ENCODE assay signal across 8 cellular contexts in the genomic region with DNA sequence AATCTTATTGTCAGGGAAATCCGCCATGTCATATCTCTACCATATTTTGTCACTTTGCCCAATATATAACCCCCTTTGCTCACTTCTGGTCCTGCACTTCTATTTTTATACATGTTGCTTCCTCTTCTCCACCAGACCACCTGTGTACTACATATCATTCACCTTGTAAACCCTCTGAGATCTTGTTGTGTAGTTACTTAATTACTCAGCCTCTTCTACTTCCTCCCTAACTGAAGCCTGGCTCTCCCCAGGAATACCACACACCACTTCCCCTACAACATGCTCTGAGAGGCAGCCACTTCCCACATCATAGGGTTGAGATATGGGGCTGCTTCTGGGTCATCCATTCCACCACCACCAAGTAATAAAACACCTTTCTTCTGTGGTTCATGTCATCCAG.
A peak's percentile ranks its signal among the peaks of the same experiment; 100 is the strongest.
DNase-seq lines count a peak whose midpoint lies in the region; ATAC-seq and TF ChIP-seq lines count a peak whose summit lies in the region.

No MANE protein-coding gene starts in this region.

- no peak overlapping the region for H3K4me3 Mint-ChIP-seq in activated naive CD8-positive, alpha-beta T cell treated with anti-CD3 and anti-CD28 coated beads, Interleukin-2, amount 50 U/mL, for 24 hours

- H3K9me3 Mint-ChIP-seq in activated naive CD8-positive, alpha-beta T cell treated with anti-CD3 and anti-CD28 coated beads, Interleukin-2, amount 50 U/mL, for 24 hours: no peaks in the 10 kb centered on the region

- ATAC-seq in HG03558 (IDR thresholded peaks at IDR 0.05; ENCODE audit: extremely low read depth, unreplicated experiment): peak; percentile 69
- peak; percentile 75 for ATAC-seq in activated naive CD8-positive, alpha-beta T cell treated with anti-CD3 and anti-CD28 coated beads, Interleukin-2, amount 50 U/mL, for 24 hours
- no peak for ATAC-seq in GM19324 (IDR thresholded peaks at IDR 0.05; ENCODE audit: low FRiP score, unreplicated experiment)

- DNase-seq in GM12864 (ENCODE audit: low read depth) (peak; percentile 73), GM20000 (ENCODE audit: low spot score) (peak; percentile 56), HCEC 1CT (no peak), NCI-H226 (no peak)
- DNase-seq in activated naive CD8-positive, alpha-beta T cell treated with anti-CD3 and anti-CD28 coated beads, Interleukin-2, amount 50 U/mL, for 24 hours: no peak
- no peak for DNase-seq in effector CD8-positive, alpha-beta T cell (lab: John Stamatoyannopoulos, UW)

- peaks cover 20% of the 10 kb centered on the region for H3K36me3 Mint-ChIP-seq in activated naive CD8-positive, alpha-beta T cell treated with anti-CD3 and anti-CD28 coated beads, Interleukin-2, amount 50 U/mL, for 24 hours (ENCODE audit: low read depth)

- H3K27ac Mint-ChIP-seq in activated naive CD8-positive, alpha-beta T cell treated with anti-CD3 and anti-CD28 coated beads, Interleukin-2, amount 50 U/mL, for 24 hours: no peak overlapping the region

- TF ChIP-seq CTCF in GM12864 (IDR thresholded peaks at IDR 0.05; ENCODE audit: low read depth, low read length, missing control alignments) (no peak), GM20000 (IDR thresholded peaks at IDR 0.05; ENCODE audit: extremely low read depth, missing control alignments) (no peak)

- no peak overlapping the region for H3K4me3 ChIP-seq in GM12864 (ENCODE audit: low read depth, low read length)

- no peaks in the 10 kb centered on the region for H3K27me3 Mint-ChIP-seq in activated naive CD8-positive, alpha-beta T cell treated with anti-CD3 and anti-CD28 coated beads, Interleukin-2, amount 50 U/mL, for 24 hours

- H3K4me1 Mint-ChIP-seq in activated naive CD8-positive, alpha-beta T cell treated with anti-CD3 and anti-CD28 coated beads, Interleukin-2, amount 50 U/mL, for 24 hours: peaks cover 26% of the 10 kb centered on the region

Comparison
In these comparisons a context has a peak if more than half of its experiments do, and no peak if none do; other contexts are left out.
1. DNase-seq: peak in GM12864 (single experiment) and GM20000 (single experiment); none in activated naive CD8-positive, alpha-beta T cell treated with anti-CD3 and anti-CD28 coated beads, Interleukin-2, amount 50 U/mL, for 24 hours (single experiment), effector CD8-positive, alpha-beta T cell (single experiment), HCEC 1CT (single experiment) and NCI-H226 (single experiment).